In the genomic region with DNA sequence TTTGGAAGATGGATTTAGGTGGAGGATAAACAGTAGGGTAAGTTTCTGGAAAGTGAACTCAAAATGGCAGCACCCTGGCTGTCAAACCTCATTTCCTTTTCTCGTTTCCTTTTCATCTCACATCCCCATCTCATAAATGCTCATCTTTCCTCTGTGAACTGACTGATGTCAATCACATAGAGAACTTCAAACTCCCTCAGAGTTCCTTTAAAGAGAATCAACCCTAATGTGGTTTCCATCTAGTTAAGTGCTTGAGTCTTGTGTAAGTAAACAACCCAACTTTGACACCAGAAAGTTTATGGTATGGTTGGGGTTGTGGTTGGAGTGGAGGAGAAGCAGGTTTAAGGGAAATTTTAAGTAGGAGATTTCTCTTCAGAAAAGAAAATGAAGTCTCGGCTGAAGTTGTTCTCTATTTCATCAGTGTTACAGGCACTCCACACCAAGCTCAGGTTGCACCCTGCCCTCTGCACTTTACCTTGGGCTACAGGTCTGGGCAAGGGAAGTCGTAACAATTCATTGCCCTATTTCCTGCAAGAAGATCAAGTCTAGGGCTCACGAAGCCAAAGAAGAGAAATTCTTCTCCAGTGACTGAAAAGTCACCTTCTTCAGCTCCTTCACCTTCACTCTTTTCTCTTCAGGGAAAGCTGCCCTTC, we compare ENCODE assay signal across 19 cellular contexts. TPM values are rescaled to one million over a fixed set of nuclear protein-coding genes. Genes with fewer than 3 reads are reported as not detected.
A peak's percentile ranks its signal among the peaks of the same experiment; 100 is the strongest.
DNase-seq lines count a peak whose midpoint lies in the region; ATAC-seq lines count a peak whose summit lies in the region.
"Had no signal": no experiment of that assay in that cellular context is flagged by ENCODE, and none has a peak within 500 bp of the region (broad histone marks: within the 10 kb centered on the region; RNA-seq: fewer than 3 reads in every experiment).

No MANE protein-coding gene starts in this region.

- peak overlapping the region; percentile 1 for H3K4me3 Mint-ChIP-seq in activated naive CD4-positive, alpha-beta T cell treated with anti-CD3 and anti-CD28 coated beads, Interleukin-2, amount 10 ng/mL, durations not matched to agents 7 days and 5 days
- peak overlapping the region; percentile 36 for H3K4me3 Mint-ChIP-seq in T-helper 17 cell
- H3K4me3 Mint-ChIP-seq in central memory CD8-positive, alpha-beta T cell: peak overlapping the region; percentile 2
- H3K4me3 Mint-ChIP-seq: H9; stimulated activated naive B cell treated with anti-CD40 and anti-IgM and Interleukin-4, amounts not matched to agents 10 μg/mL and 1 μg/mL and 100 μg/mL, for 72 hours had no signal

- ATAC-seq in T-helper 17 cell (peak; percentile 91), left ventricle myocardium superior (no peak)
- peak; percentile 79 for ATAC-seq in central memory CD8-positive, alpha-beta T cell (replicated peaks; ENCODE audit: extremely low read depth, poor library complexity, severe bottlenecking)
- ATAC-seq: stimulated activated naive B cell treated with anti-CD40 and anti-IgM and Interleukin-4, amounts not matched to agents 10 μg/mL and 1 μg/mL and 100 μg/mL, for 72 hours had no signal

- CTCF ChIA-PET in activated naive CD4-positive, alpha-beta T cell treated with anti-CD3 and anti-CD28 coated beads, Interleukin-2, amount 10 ng/mL, durations not matched to agents 7 days and 5 days (lab: Charles Lee): interaction anchor here (1.2 kb wide), 1 partner anchor 53 kb away, joined by 5 read pairs; no protein-coding TSS in a partner anchor

- H3K4me1 Mint-ChIP-seq in activated naive CD4-positive, alpha-beta T cell treated with anti-CD3 and anti-CD28 coated beads, Interleukin-2, amount 10 ng/mL, durations not matched to agents 7 days and 5 days: peaks cover 60% of the 10 kb centered on the region
- peaks cover 18% of the 10 kb centered on the region for H3K4me1 Mint-ChIP-seq in T-helper 17 cell
- H3K4me1 Mint-ChIP-seq in central memory CD8-positive, alpha-beta T cell: peaks cover 26% of the 10 kb centered on the region
- H3K4me1 Mint-ChIP-seq: stimulated activated naive B cell treated with anti-CD40 and anti-IgM and Interleukin-4, amounts not matched to agents 10 μg/mL and 1 μg/mL and 100 μg/mL, for 72 hours had no signal

- H3K9me3 Mint-ChIP-seq in activated naive CD4-positive, alpha-beta T cell treated with anti-CD3 and anti-CD28 coated beads, Interleukin-2, amount 10 ng/mL, durations not matched to agents 7 days and 5 days: peaks cover 1% of the 10 kb centered on the region
- no peaks in the 10 kb centered on the region for H3K9me3 Mint-ChIP-seq in central memory CD8-positive, alpha-beta T cell
- H3K9me3 Mint-ChIP-seq: H9; stimulated activated naive B cell treated with anti-CD40 and anti-IgM and Interleukin-4, amounts not matched to agents 10 μg/mL and 1 μg/mL and 100 μg/mL, for 72 hours had no signal

- intact Hi-C loops in left ventricle myocardium superior (cut with micrococcal nuclease): no loop called here

- H3K27ac Mint-ChIP-seq in activated naive CD4-positive, alpha-beta T cell treated with anti-CD3 and anti-CD28 coated beads, Interleukin-2, amount 10 ng/mL, durations not matched to agents 7 days and 5 days: peak overlapping the region; percentile 96
- H3K27ac Mint-ChIP-seq in T-helper 17 cell: peak overlapping the region; percentile 74
- peak overlapping the region; percentile 47 for H3K27ac Mint-ChIP-seq in central memory CD8-positive, alpha-beta T cell (ENCODE audit: low read depth)
- H3K27ac Mint-ChIP-seq: H9; stimulated activated naive B cell treated with anti-CD40 and anti-IgM and Interleukin-4, amounts not matched to agents 10 μg/mL and 1 μg/mL and 100 μg/mL, for 72 hours had no signal

- peaks cover 11% of the 10 kb centered on the region for H3K36me3 Mint-ChIP-seq in activated naive CD4-positive, alpha-beta T cell treated with anti-CD3 and anti-CD28 coated beads, Interleukin-2, amount 10 ng/mL, durations not matched to agents 7 days and 5 days
- no peaks in the 10 kb centered on the region for H3K36me3 Mint-ChIP-seq in T-helper 17 cell (ENCODE audit: low read depth)
- peaks cover 8% of the 10 kb centered on the region for H3K36me3 Mint-ChIP-seq in central memory CD8-positive, alpha-beta T cell (ENCODE audit: insufficient read depth)

- no peaks in the 10 kb centered on the region for H3K27me3 Mint-ChIP-seq in activated naive CD4-positive, alpha-beta T cell treated with anti-CD3 and anti-CD28 coated beads, Interleukin-2, amount 10 ng/mL, durations not matched to agents 7 days and 5 days
- H3K27me3 Mint-ChIP-seq in T-helper 17 cell: no peaks in the 10 kb centered on the region
- H3K27me3 Mint-ChIP-seq in central memory CD8-positive, alpha-beta T cell: no peaks in the 10 kb centered on the region
- H3K27me3 Mint-ChIP-seq: stimulated activated naive B cell treated with anti-CD40 and anti-IgM and Interleukin-4, amounts not matched to agents 10 μg/mL and 1 μg/mL and 100 μg/mL, for 72 hours had no signal

- H3K9me3 ChIP-seq in T-helper 17 cell (ENCODE audit: control insufficient read depth, low read length, poor library complexity, severe bottlenecking): no peaks in the 10 kb centered on the region
- H3K9me3 ChIP-seq: esophagus muscularis mucosa, upper lobe of left lung had no signal

- peak; percentile 51 for DNase-seq in activated naive CD4-positive, alpha-beta T cell treated with anti-CD3 and anti-CD28 coated beads, Interleukin-2, amount 10 ng/mL, durations not matched to agents 7 days and 5 days
- DNase-seq in activated naive CD4-positive, alpha-beta T cell (lab: John Stamatoyannopoulos, UW): no peak
- DNase-seq in T-helper 17 cell (no peak), cortex of kidney (lab: John Stamatoyannopoulos, UW) (no peak), activated gamma-delta T cell treated with Interleukin-2 at 50 U/mL for 16 hours (no peak), left ventricle myocardium superior (no peak)
- DNase-seq in central memory CD8-positive, alpha-beta T cell (ENCODE audit: low spot score in 2 of 2): no peak
- no peak for DNase-seq in effector CD8-positive, alpha-beta T cell (lab: John Stamatoyannopoulos, UW)
- DNase-seq: amniotic stem cell; EL; H9; IMR-90; NCI-H2029 treated with DMSO at 0.1 percent for 48 hours; NCI-H510A treated with DMSO at 0.1 percent for 48 hours; nucleus accumbens; stimulated activated naive B cell treated with anti-CD40 and anti-IgM and Interleukin-4, amounts not matched to agents 10 μg/mL and 1 μg/mL and 100 μg/mL, for 72 hours; upper lobe of left lung; WERI-Rb-1 had no signal

RNA-seq across cellular contexts. Expression of a gene that starts 34.4 kb away (rescaled TPM):
- total RNA-seq in T-helper 17 cell: 10 to 100 TPM; 96.4 to 98.9 TPM
- total RNA-seq in left ventricle myocardium superior: 32.7 TPM
